In genomic region chr14:66507722-66508546, GRCh38 we compare ENCODE assay signal across 1 cellular context.
TF ChIP-seq lines count a peak whose summit lies in the region.

Gene GPHN (plus strand): TSS chr14:66508147.

TF ChIP-seq in HEK293, 187 proteins besides CTCF, POLR2A, EP300 and RAD21 (continued from another document and continues in another):
- peak; percentile 34 for TF ChIP-seq ZNF518A (tag by site-specific recombination; conservative IDR thresholded peaks at IDR 0.05; ENCODE audit: low read depth)
- no peak for TF ChIP-seq RBAK (tag by site-specific recombination; IDR thresholded peaks at IDR 0.05)
- TF ChIP-seq ZNF843 (tag by site-specific recombination; IDR thresholded peaks at IDR 0.05), result peak; percentile 17; the same call in 1 of the 2 replicates
- no peak for TF ChIP-seq KLF10 (tag by site-specific recombination; IDR thresholded peaks at IDR 0.05)
- peak; percentile 87; the same call in 1 of the 2 replicates for TF ChIP-seq ZBTB20 (tag by site-specific recombination; IDR thresholded peaks at IDR 0.05)
- TF ChIP-seq SP2 (tag by site-specific recombination; IDR thresholded peaks at IDR 0.05), result peak; percentile 84
- TF ChIP-seq INSM2 (tag by site-specific recombination; IDR thresholded peaks at IDR 0.05), result peak; percentile 91; the same call in 1 of the 2 replicates
- peak; percentile 26; the same call in 1 of the 2 replicates for TF ChIP-seq ZSCAN4 (tag by site-specific recombination; IDR thresholded peaks at IDR 0.05)
- TF ChIP-seq KLF16 (tag by site-specific recombination; IDR thresholded peaks at IDR 0.05), result peak; percentile 82
- peak; percentile 65 for TF ChIP-seq KLF1 (tag by site-specific recombination; IDR thresholded peaks at IDR 0.05)
- TF ChIP-seq ZNF121 (tag by site-specific recombination; IDR thresholded peaks at IDR 0.05), result no peak
- TF ChIP-seq ZXDB (tag by site-specific recombination; IDR thresholded peaks at IDR 0.05), result peak; percentile 48
- peak; percentile 8; the same call in 1 of the 2 replicates for TF ChIP-seq ZNF660 (tag by site-specific recombination; IDR thresholded peaks at IDR 0.05)
- peak; percentile 76; the same call in 1 of the 2 replicates for TF ChIP-seq ZNF391 (tag by site-specific recombination; IDR thresholded peaks at IDR 0.05; ENCODE audit: borderline replicate concordance, low read depth)
- peak; percentile 71 for TF ChIP-seq GLIS1 (tag by site-specific recombination; IDR thresholded peaks at IDR 0.05)
- TF ChIP-seq ZNF610 (tag by site-specific recombination; IDR thresholded peaks at IDR 0.05; ENCODE audit: borderline replicate concordance), result peak; percentile 18
- no peak; the same call in 1 of the 2 replicates for TF ChIP-seq ZBTB21 (tag by site-specific recombination; IDR thresholded peaks at IDR 0.05)
- no peak for TF ChIP-seq ZNF596 (tag by site-specific recombination; IDR thresholded peaks at IDR 0.05)
- no peak for TF ChIP-seq ZNF133 (tag by site-specific recombination; IDR thresholded peaks at IDR 0.05)
- peak; percentile 75 for TF ChIP-seq IKZF3 (tag by site-specific recombination; IDR thresholded peaks at IDR 0.05)
- TF ChIP-seq, protein P1, sequence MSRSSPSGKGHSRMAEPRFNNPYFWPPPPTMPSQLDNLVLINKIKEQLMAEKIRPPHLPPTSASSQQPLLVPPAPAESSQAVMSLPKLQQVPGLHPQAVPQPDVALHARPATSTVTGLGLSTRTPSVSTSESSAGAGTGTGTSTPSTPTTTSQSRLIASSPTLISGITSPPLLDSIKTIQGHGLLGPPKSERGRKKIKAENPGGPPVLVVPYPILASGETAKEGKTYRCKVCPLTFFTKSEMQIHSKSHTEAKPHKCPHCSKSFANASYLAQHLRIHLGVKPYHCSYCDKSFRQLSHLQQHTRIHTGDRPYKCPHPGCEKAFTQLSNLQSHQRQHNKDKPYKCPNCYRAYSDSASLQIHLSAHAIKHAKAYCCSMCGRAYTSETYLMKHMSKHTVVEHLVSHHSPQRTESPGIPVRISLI (tag by site-specific recombination; IDR thresholded peaks at IDR 0.05), result no peak
- no peak for TF ChIP-seq ZNF777 (tag by site-specific recombination; IDR thresholded peaks at IDR 0.05; ENCODE audit: borderline replicate concordance)
- TF ChIP-seq, protein P2, sequence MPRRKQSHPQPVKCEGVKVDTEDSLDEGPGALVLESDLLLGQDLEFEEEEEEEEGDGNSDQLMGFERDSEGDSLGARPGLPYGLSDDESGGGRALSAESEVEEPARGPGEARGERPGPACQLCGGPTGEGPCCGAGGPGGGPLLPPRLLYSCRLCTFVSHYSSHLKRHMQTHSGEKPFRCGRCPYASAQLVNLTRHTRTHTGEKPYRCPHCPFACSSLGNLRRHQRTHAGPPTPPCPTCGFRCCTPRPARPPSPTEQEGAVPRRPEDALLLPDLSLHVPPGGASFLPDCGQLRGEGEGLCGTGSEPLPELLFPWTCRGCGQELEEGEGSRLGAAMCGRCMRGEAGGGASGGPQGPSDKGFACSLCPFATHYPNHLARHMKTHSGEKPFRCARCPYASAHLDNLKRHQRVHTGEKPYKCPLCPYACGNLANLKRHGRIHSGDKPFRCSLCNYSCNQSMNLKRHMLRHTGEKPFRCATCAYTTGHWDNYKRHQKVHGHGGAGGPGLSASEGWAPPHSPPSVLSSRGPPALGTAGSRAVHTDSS (tag by site-specific recombination; IDR thresholded peaks at IDR 0.05), result no peak
- peak; percentile 85; the same call in 1 of the 2 replicates for TF ChIP-seq ZNF2 (tag by site-specific recombination; IDR thresholded peaks at IDR 0.05)
- TF ChIP-seq, protein P3, sequence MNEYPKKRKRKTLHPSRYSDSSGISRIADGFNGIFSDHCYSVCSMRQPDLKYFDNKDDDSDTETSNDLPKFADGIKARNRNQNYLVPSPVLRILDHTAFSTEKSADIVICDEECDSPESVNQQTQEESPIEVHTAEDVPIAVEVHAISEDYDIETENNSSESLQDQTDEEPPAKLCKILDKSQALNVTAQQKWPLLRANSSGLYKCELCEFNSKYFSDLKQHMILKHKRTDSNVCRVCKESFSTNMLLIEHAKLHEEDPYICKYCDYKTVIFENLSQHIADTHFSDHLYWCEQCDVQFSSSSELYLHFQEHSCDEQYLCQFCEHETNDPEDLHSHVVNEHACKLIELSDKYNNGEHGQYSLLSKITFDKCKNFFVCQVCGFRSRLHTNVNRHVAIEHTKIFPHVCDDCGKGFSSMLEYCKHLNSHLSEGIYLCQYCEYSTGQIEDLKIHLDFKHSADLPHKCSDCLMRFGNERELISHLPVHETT (tag by site-specific recombination; IDR thresholded peaks at IDR 0.05), result 0 out of 2 replicates have a peak, but pooled peaks have one; percentile 33
- TF ChIP-seq PBX3 (CRISPR knock-in tag; IDR thresholded peaks at IDR 0.05), result peak; percentile 35; the same call in 1 of the 2 replicates
- no peak for TF ChIP-seq ZNF549 (tag by site-specific recombination; IDR thresholded peaks at IDR 0.05)
- TF ChIP-seq ZNF23 (tag by site-specific recombination; IDR thresholded peaks at IDR 0.05; ENCODE audit: borderline replicate concordance), result no peak
- TF ChIP-seq SALL2 (tag by site-specific recombination; IDR thresholded peaks at IDR 0.05; ENCODE audit: borderline replicate concordance), result no peak
- TF ChIP-seq ZNF670 (tag by site-specific recombination; IDR thresholded peaks at IDR 0.05; ENCODE audit: low read depth), result no peak
- TF ChIP-seq ZFP69B (tag by site-specific recombination; IDR thresholded peaks at IDR 0.05), result peak; percentile 15; the same call in 1 of the 2 replicates
- TF ChIP-seq ZBTB17 (tag by site-specific recombination; IDR thresholded peaks at IDR 0.05), result peak; percentile 99
- no peak for TF ChIP-seq ZNF776 (tag by site-specific recombination; IDR thresholded peaks at IDR 0.05; ENCODE audit: borderline replicate concordance)
- peak; percentile 93 for TF ChIP-seq ZFHX2 (tag by site-specific recombination; conservative IDR thresholded peaks at IDR 0.05)
- TF ChIP-seq ZNF398 (tag by site-specific recombination; IDR thresholded peaks at IDR 0.05), result peak; percentile 63
- TF ChIP-seq ZBTB26 (tag by site-specific recombination; optimal IDR thresholded peaks at IDR 0.05), result peak; percentile 99
- no peak for TF ChIP-seq ZNF311 (tag by site-specific recombination; IDR thresholded peaks at IDR 0.05; ENCODE audit: borderline replicate concordance)
- TF ChIP-seq, protein P4, sequence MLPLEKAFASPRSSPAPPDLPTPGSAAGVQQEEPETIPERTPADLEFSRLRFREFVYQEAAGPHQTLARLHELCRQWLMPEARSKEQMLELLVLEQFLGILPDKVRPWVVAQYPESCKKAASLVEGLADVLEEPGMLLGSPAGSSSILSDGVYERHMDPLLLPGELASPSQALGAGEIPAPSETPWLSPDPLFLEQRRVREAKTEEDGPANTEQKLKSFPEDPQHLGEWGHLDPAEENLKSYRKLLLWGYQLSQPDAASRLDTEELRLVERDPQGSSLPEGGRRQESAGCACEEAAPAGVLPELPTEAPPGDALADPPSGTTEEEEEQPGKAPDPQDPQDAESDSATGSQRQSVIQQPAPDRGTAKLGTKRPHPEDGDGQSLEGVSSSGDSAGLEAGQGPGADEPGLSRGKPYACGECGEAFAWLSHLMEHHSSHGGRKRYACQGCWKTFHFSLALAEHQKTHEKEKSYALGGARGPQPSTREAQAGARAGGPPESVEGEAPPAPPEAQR (tag by site-specific recombination; IDR thresholded peaks at IDR 0.05), result no peak
